In genomic region chr12:78585132-78585531, GRCh38 we compare ENCODE assay signal across 19 cellular contexts.
DNase-seq lines count a peak whose midpoint lies in the region; ATAC-seq, FAIRE-seq and TF ChIP-seq lines count a peak whose summit lies in the region.
"Had no signal": no experiment of that assay in that cellular context is flagged by ENCODE, and none has a peak within 500 bp of the region (broad histone marks: within the 10 kb centered on the region; RNA-seq: fewer than 3 reads in every experiment).

No MANE protein-coding gene starts in this region.

- no peaks in the 10 kb centered on the region for H3K27me3 ChIP-seq in SU-DHL-6 (ENCODE audit: low read length)

- no peaks in the 10 kb centered on the region for H3K36me3 Mint-ChIP-seq in T-cell
- H3K36me3 Mint-ChIP-seq: CD4-positive, alpha-beta memory T cell had no signal

- H3K36me3 ChIP-seq in HEK293 (ENCODE audit: control insufficient read depth in 2 of 2, insufficient read depth in 1 of 2, low read length in 2 of 2): no peaks in the 10 kb centered on the region; a peak in 1 of 3 replicates
- H3K36me3 ChIP-seq in SU-DHL-6 (ENCODE audit: low read length): no peaks in the 10 kb centered on the region

- H3K27ac Mint-ChIP-seq in T-cell: no peak overlapping the region
- H3K27ac Mint-ChIP-seq: CD4-positive, alpha-beta memory T cell; GM23338; H9; HFFc6 had no signal

- POLR2A ChIA-PET in HEK293 (lab: Yijun Ruan, JAX): no interaction called here
- POLR2A ChIA-PET in T-cell (lab: Charles Lee): interaction anchor here in 1 of 2 donors (0.6 kb wide), 2 partner anchors 9 to 19 kb away, joined by 3 to 4 read pairs; no protein-coding TSS in a partner anchor

- H3F3A ChIP-seq in SU-DHL-6 (ENCODE audit: insufficient read depth): no peaks in the 10 kb centered on the region

- H3K4me1 Mint-ChIP-seq in T-cell: no peaks in the 10 kb centered on the region
- H3K4me1 Mint-ChIP-seq: CD4-positive, alpha-beta memory T cell; GM23338; H9 had no signal

- H3K4me1 ChIP-seq in HEK293 (ENCODE audit: control insufficient read depth, insufficient read depth, low read length): no peaks in the 10 kb centered on the region

- H3K4me2 ChIP-seq in SU-DHL-6 (ENCODE audit: low read depth, low read length, poor library complexity, severe bottlenecking): no peak overlapping the region
- H3K4me2 ChIP-seq: GM23338 had no signal

- no peak overlapping the region for H3K4me3 ChIP-seq in HEK293 (ENCODE audit: low read depth, low read length)
- H3K4me3 ChIP-seq in SU-DHL-6 (ENCODE audit: insufficient read depth, low read length, poor library complexity, severe bottlenecking): no peak overlapping the region
- no peak overlapping the region for H3K4me3 ChIP-seq in fibroblast of villous mesenchyme (ENCODE audit: low read depth, low read length)
- H3K4me3 ChIP-seq: GM23338 had no signal

- no peak for TF ChIP-seq CTCF in HEK293 (tag by site-specific recombination; IDR thresholded peaks at IDR 0.05)
- peak; percentile 7 for TF ChIP-seq CTCF in SU-DHL-6 (IDR thresholded peaks at IDR 0.05; ENCODE audit: insufficient read depth, low read length, poor library complexity, severe bottlenecking)
- no peak for TF ChIP-seq CTCF in fibroblast of villous mesenchyme (IDR thresholded peaks at IDR 0.05; ENCODE audit: insufficient read depth, low read depth, low read length)

- peak; percentile 0 for DNase-seq in fibroblast of villous mesenchyme (ENCODE audit: low read depth)
- DNase-seq in T-cell: no peak
- no peak for DNase-seq in Right ventricle myocardium inferior (ENCODE audit: missing footprints)
- no peak for DNase-seq in head of caudate nucleus
- DNase-seq: 8988T; C1 segment of cervical spinal cord; CD4-positive, alpha-beta memory T cell; COR-L47; DMS153; DND-41; HFFc6 had no signal

- peaks cover 18 to 25% (median 23%) of the 10 kb centered on the region in 3 donors for H3K9me3 Mint-ChIP-seq in T-cell

- H3K27me3 Mint-ChIP-seq in T-cell: no peaks in the 10 kb centered on the region
- H3K27me3 Mint-ChIP-seq: CD4-positive, alpha-beta memory T cell had no signal

- H3K4me3 Mint-ChIP-seq in T-cell: no peak overlapping the region
- H3K4me3 Mint-ChIP-seq: CD4-positive, alpha-beta memory T cell; GM23338; H9; HFFc6 had no signal

- intact Hi-C loops in Right ventricle myocardium inferior (cut with DNase I) (no loop called here), head of caudate nucleus (cut with DNase I) (no loop called here)

- no peak overlapping the region for H3K27ac ChIP-seq in HEK293 (ENCODE audit: extremely low read depth, low read depth, low read length)
- no peak overlapping the region for H3K27ac ChIP-seq in SU-DHL-6 (ENCODE audit: low read depth, low read length)

- H3K9me2 ChIP-seq in SU-DHL-6 (replicated peaks; ENCODE audit: insufficient read depth, low read length): no peaks in the 10 kb centered on the region

- no peaks in the 10 kb centered on the region for H3K9me3 ChIP-seq in HEK293 (ENCODE audit: control insufficient read depth, insufficient read depth, low read depth, low read length)
- H3K9me3 ChIP-seq in SU-DHL-6 (ENCODE audit: insufficient read depth, low read length): no peaks in the 10 kb centered on the region

- ATAC-seq in T-cell (replicated peaks in 1 of 4): no peak
- no peak for ATAC-seq in GM18909 (IDR thresholded peaks at IDR 0.05; ENCODE audit: poor library complexity, unreplicated experiment)
- no peak for ATAC-seq in Right ventricle myocardium inferior

- no peak overlapping the region for H2AFZ ChIP-seq in SU-DHL-6 (ENCODE audit: low read depth, low read length, severe bottlenecking)
- H2AFZ ChIP-seq: GM23338 had no signal

- CTCF ChIA-PET in HEK293 (lab: Yijun Ruan, JAX) (interaction anchor here (0.6 kb wide), 2 partner anchors 422 to 434 kb away, joined by 3 to 4 read pairs; no protein-coding TSS in a partner anchor), T-cell (lab: Charles Lee) (interaction anchor here in 1 of 2 donors (0.6 kb wide), 1 partner anchor 12 kb away, joined by 3 read pairs; no protein-coding TSS in a partner anchor)

- H3K79me2 ChIP-seq in SU-DHL-6 (ENCODE audit: insufficient read depth, low read length): no peaks in the 10 kb centered on the region

- FAIRE-seq in A204.1 (lab: Jason Lieb, UNC): peak; percentile 65
- FAIRE-seq: G401.6, GM12892 had no signal

- no peaks in the 10 kb centered on the region for H4K20me1 ChIP-seq in SU-DHL-6 (ENCODE audit: low read depth, low read length)

- H3K9ac ChIP-seq in SU-DHL-6 (ENCODE audit: low read length): no peak overlapping the region

TF ChIP-seq in HEK293, 187 proteins besides CTCF, POLR2A, EP300 and RAD21:
- no peak for TF ChIP-seq ZBTB20 (tag by site-specific recombination; IDR thresholded peaks at IDR 0.05)
- peak; percentile 56; the same call in 1 of the 2 replicates for TF ChIP-seq TRIM28 (IDR thresholded peaks at IDR 0.05; ENCODE audit: borderline replicate concordance, low read length)
- TF ChIP-seq SETDB1 (IDR thresholded peaks at IDR 0.05; ENCODE audit: insufficient read length, low read length): peak; percentile 95
